23 cellular contexts compared by ENCODE assay signal in genomic region chr11:73230276-73230875, GRCh38. TPM values are rescaled to one million over a fixed set of nuclear protein-coding genes. Genes with fewer than 3 reads are reported as not detected.
DNase-seq lines count a peak whose midpoint lies in the region; ATAC-seq, FAIRE-seq and TF ChIP-seq lines count a peak whose summit lies in the region.
"Had no signal": no experiment of that assay in that cellular context is flagged by ENCODE, and none has a peak within 500 bp of the region (broad histone marks: within the 10 kb centered on the region; RNA-seq: fewer than 3 reads in every experiment).

No MANE protein-coding gene starts in this region.

- DNase-seq in heart left ventricle = peak in 2 of 5 donors; percentile 3 to 5
- DNase-seq in Right ventricle myocardium inferior (ENCODE audit: missing footprints) = no peak
- no peak for DNase-seq in K562 (ENCODE audit: extremely low read depth in 1 of 4, low spot score in 3 of 4)
- peak; percentile 66 for DNase-seq in osteoblast (ENCODE audit: insufficient read length, low spot score, missing footprints)
- DNase-seq in GF-D8 (lab: John Stamatoyannopoulos, UW) = no peak
- DNase-seq in DMS114 treated with DMSO at 0.1 percent for 48 hours (lab: John Stamatoyannopoulos, UW; ENCODE audit: unreplicated experiment) = no peak
- no peak for DNase-seq in Ammon's horn (ENCODE audit: low spot score)
- DNase-seq: activated CD4-positive, alpha-beta T cell treated with anti-CD3 and anti-CD28 coated beads, Interleukin-2, amount 50 U/mL, for 1 hour; COR-L47; Kasumi-1; NCI-H1694 treated with DMSO at 0.1 percent for 48 hours; NCI-H526 treated with DMSO at 0.1 percent for 48 hours; T-helper 2 cell had no signal

- H3K79me2 ChIP-seq in K562 (ENCODE audit: control insufficient read depth, insufficient read depth, low read length) = no peaks in the 10 kb centered on the region
- H3K79me2 ChIP-seq in osteoblast (ENCODE audit: insufficient read depth, low read length) = no peaks in the 10 kb centered on the region

- no peak for TF ChIP-seq EP300 in K562 (IDR thresholded peaks at IDR 0.05; ENCODE audit: low read length)

- FAIRE-seq in K562 (lab: Jason Lieb, UNC) = no peak
- FAIRE-seq: HTR-8/SVneo had no signal

- H3K4me1 ChIP-seq in heart left ventricle = peaks cover 0 to 54% (median 14%) of the 10 kb centered on the region in 12 donors
- peaks cover 0 to 12% of the 10 kb centered on the region in 2 experiments; a peak in 2 of 5 replicates for H3K4me1 ChIP-seq in K562 (replicated peaks in 1 of 2; ENCODE audit: control insufficient read depth in 2 of 2, insufficient read depth in 2 of 2, low read length in 2 of 2)
- H3K4me1 ChIP-seq in osteoblast (ENCODE audit: insufficient read depth, low read length) = no peaks in the 10 kb centered on the region
- H3K4me1 ChIP-seq: BE2C had no signal

- H3K27ac ChIP-seq in heart left ventricle (peak overlapping the region in 7 of 12 donors; percentile 30 to 64 (median 54)), K562 (ENCODE audit: extremely low read depth, low read depth, low read length) (no peak overlapping the region), osteoblast (ENCODE audit: low read depth, low read length) (no peak overlapping the region)
- H3K27ac ChIP-seq: epithelial cell of prostate, upper lobe of left lung had no signal

- H2AFZ ChIP-seq in K562 (ENCODE audit: low read depth, low read length) (no peak overlapping the region), osteoblast (ENCODE audit: low read length) (no peak overlapping the region)

- TF ChIP-seq POLR2A in heart left ventricle (IDR thresholded peaks at IDR 0.05) (no peak), K562 (conservative IDR thresholded peaks at IDR 0.05) (no peak)

- no peak for ATAC-seq in heart left ventricle
- ATAC-seq in Right ventricle myocardium inferior = no peak
- ATAC-seq in K562 = no peak
- no peak for ATAC-seq in GM18498 (IDR thresholded peaks at IDR 0.05; ENCODE audit: unreplicated experiment)
- ATAC-seq: activated T-helper 17 cell treated with anti-CD3 and anti-CD28 coated beads, Interleukin-2, amount 50 U/mL, for 72 hours had no signal

- H3K9ac ChIP-seq in K562 (ENCODE audit: insufficient read depth in 1 of 2, low read depth in 2 of 2, low read length in 2 of 2) = no peak overlapping the region

- H3K9me3 ChIP-seq in heart left ventricle = no peaks in the 10 kb centered on the region
- H3K9me3 ChIP-seq in K562 (replicated peaks; ENCODE audit: control insufficient read depth, insufficient read depth, low read depth, low read length) = no peaks in the 10 kb centered on the region
- no peaks in the 10 kb centered on the region for H3K9me3 ChIP-seq in osteoblast (ENCODE audit: low read depth, low read length)
- H3K9me3 ChIP-seq: BE2C, upper lobe of left lung had no signal

- H3K4me3 ChIP-seq in heart left ventricle (no peak overlapping the region), K562 (no peak overlapping the region), osteoblast (ENCODE audit: insufficient read depth, low read length) (no peak overlapping the region)
- H3K4me3 ChIP-seq: upper lobe of left lung had no signal

- 91 to 95% (median 93%) methylated on average over 8 of the region's 8 CpGs for WGBS in heart left ventricle, 4 donors
- 7% methylated on average over 8 of the region's 8 CpGs for WGBS in K562 (ENCODE audit: insufficient coverage, low coverage, missing lambda C conversion rate)

- CTCF ChIA-PET in K562 (lab: Yijun Ruan, JAX; ENCODE audit: low intra/inter-chr PET ratio) = interaction anchor here (0.7 kb wide), 1 partner anchor 1865 kb away, joined by 3 read pairs; no protein-coding TSS in a partner anchor

- H3K27me3 ChIP-seq in heart left ventricle (no peaks in the 10 kb centered on the region), K562 (ENCODE audit: control insufficient read depth in 2 of 2, insufficient read depth in 2 of 2, low read length in 2 of 2) (peaks cover 8 to 69% of the 10 kb centered on the region in 2 experiments; a peak in 4 of 5 replicates), osteoblast (ENCODE audit: insufficient read depth, low read length) (no peaks in the 10 kb centered on the region)
- H3K27me3 ChIP-seq: BE2C, upper lobe of left lung had no signal

- H3K9me1 ChIP-seq in K562 (ENCODE audit: control insufficient read depth, insufficient read depth, low read length) = no peaks in the 10 kb centered on the region

- TF ChIP-seq CTCF in heart left ventricle (IDR thresholded peaks at IDR 0.05) = no peak
- TF ChIP-seq CTCF in K562 (IDR thresholded peaks at IDR 0.05 in 2 of 3, conservative IDR thresholded peaks at IDR 0.05 in 1 of 3; ENCODE audit: insufficient read depth in 2 of 3, low read depth in 1 of 3, low read length in 3 of 3) = no peak
- TF ChIP-seq CTCF in osteoblast (IDR thresholded peaks at IDR 0.05; ENCODE audit: extremely low read depth, low read depth, low read length) = no peak

- POLR2A ChIA-PET in K562 (lab: Yijun Ruan, JAX) = interaction anchor here (0.5 kb wide), 1 partner anchor 484 kb away, joined by 4 read pairs; no protein-coding TSS in a partner anchor

- intact Hi-C loops in heart left ventricle (cut with DNase I) = no loop called here
- intact Hi-C loops in Right ventricle myocardium inferior (cut with DNase I) = no loop called here
- intact Hi-C loops in K562 (cut with micrococcal nuclease) = no loop called here

- H3K36me3 ChIP-seq in heart left ventricle (peaks cover 0 to 11% (median 0%) of the 10 kb centered on the region in 9 donors), K562 (ENCODE audit: control insufficient read depth, insufficient read depth, low read length) (no peaks in the 10 kb centered on the region), osteoblast (ENCODE audit: insufficient read depth, low read length) (no peaks in the 10 kb centered on the region)
- H3K36me3 ChIP-seq: BE2C had no signal

- H3K4me2 ChIP-seq in K562 (ENCODE audit: insufficient read depth, low read length) (no peak overlapping the region), osteoblast (ENCODE audit: insufficient read depth, low read length) (no peak overlapping the region)

- no peak for TF ChIP-seq RAD21 in K562 (CRISPR knock-in tag; conservative IDR thresholded peaks at IDR 0.05 in 1 of 2, IDR thresholded peaks at IDR 0.05 in 1 of 2)

- BruUV-seq in K562 (replicated peaks; lab: Mats Ljungman, UMichigan) = no TSS peak

- in situ Hi-C loops in K562 (cut with MboI) = no loop called here

- H4K20me1 ChIP-seq in K562 (replicated peaks; ENCODE audit: control insufficient read depth, insufficient read depth, low read length) (peaks cover 4% of the 10 kb centered on the region; the same call in 1 of the 2 replicates), osteoblast (ENCODE audit: insufficient read depth, low read length) (no peaks in the 10 kb centered on the region)

TF ChIP-seq in K562, 482 proteins besides CTCF, POLR2A, EP300 and RAD21 (continues in another document):
- no peak for TF ChIP-seq USF2 (CRISPR knock-in tag; IDR thresholded peaks at IDR 0.05)

RNA-seq across cellular contexts. Expression of gene P2RY2, which starts 12.3 kb away (rescaled TPM):
- total RNA-seq in heart left ventricle (10 to 100 TPM; 10.2 to 28.3 (median 14.7) TPM), Right ventricle myocardium inferior (20.0 TPM), K562 (2014; rRNA removed) (not detected in 2 replicates), K562 (2014; rRNA removed; fragmentation: Illumina TruSeq; extraction: Trizol) (not detected in 2 replicates), K562 (2015; rRNA removed; fragmentation: Illumina TruSeq; extraction: Trizol) (not detected in 2 replicates), K562 (2021) (not detected in 2 replicates), osteoblast (0.36 and 0.59 TPM in 2 replicates)
- polyA plus RNA-seq in heart left ventricle (10 to 100 TPM in 1 of 2 donors, 1 to 10 TPM in 1; 8.5 to 20.0 TPM), K562 (2011; rRNA removed) (not detected in 2 replicates), K562 (2014; fragmentation: Illumina TruSeq; extraction: Trizol) (not detected in 2 replicates), K562 (2014; fragmentation: Nextera tagmentation; extraction: Ambion mirVana) (not detected), K562 (2014; rRNA removed) (not detected in 2 replicates)
- total RNA-seq in K562 (2011; cell fraction: chromatin; rRNA removed; ENCODE audit: low replicate concordance) = not detected in 2 replicates
- total RNA-seq in K562 (2011; cell fraction: nucleolus; rRNA removed) = not detected in 2 replicates
- not detected in 2 replicates for total RNA-seq in K562 (2011; cell fraction: nucleoplasm; rRNA removed)
- polyA plus RNA-seq in K562 (2011; cell fraction: cytosol; rRNA removed) = not detected in 2 replicates
- polyA plus RNA-seq in K562 (2011; cell fraction: nucleus; rRNA removed) = not detected in 2 replicates
- not detected in 2 replicates for polyA plus RNA-seq in K562 (2012)
- polyA minus RNA-seq in K562 (2011; rRNA and poly(A)+ RNA removed) = not detected in 2 replicates
- polyA minus RNA-seq in K562 (2011; cell fraction: cytosol; rRNA and poly(A)+ RNA removed) = not detected in 2 replicates
- polyA minus RNA-seq in K562 (2011; cell fraction: nucleus; rRNA and poly(A)+ RNA removed) = not detected in 2 replicates
- total RNA-seq: A673; activated naive CD8-positive, alpha-beta T cell treated with anti-CD3 and anti-CD28 coated beads, Interleukin-2, amount 10 ng/mL, durations not matched to agents 7 days and 5 days; activated T-helper 17 cell treated with anti-CD3 and anti-CD28 coated beads, Interleukin-2, amount 50 U/mL, for 72 hours had no signal
- polyA plus RNA-seq: neural cell had no signal

RNA-seq across cellular contexts. Expression of gene P2RY6, which starts 41.8 kb away (rescaled TPM):
- total RNA-seq in heart left ventricle (10 to 100 TPM in 1 of 9 donors, 1 to 10 TPM in 7, under 1 TPM in 1; 0.56 to 17.7 (median 2.0) TPM), Right ventricle myocardium inferior (2.8 TPM), K562 (2014; rRNA removed) (not detected in 2 replicates), K562 (2014; rRNA removed; fragmentation: Illumina TruSeq; extraction: Trizol) (not detected in 2 replicates), K562 (2015; rRNA removed; fragmentation: Illumina TruSeq; extraction: Trizol) (not detected in 2 replicates), K562 (2021) (not detected in 2 replicates), osteoblast (0.72 and 1.8 TPM in 2 replicates)
- polyA plus RNA-seq in heart left ventricle (1 to 10 TPM; 1.2 to 2.3 TPM), K562 (2011; rRNA removed) (not detected in 2 replicates), K562 (2014; fragmentation: Illumina TruSeq; extraction: Trizol) (not detected in 2 replicates), K562 (2014; fragmentation: Nextera tagmentation; extraction: Ambion mirVana) (not detected), K562 (2014; rRNA removed) (not detected in 2 replicates)
- total RNA-seq in K562 (2011; cell fraction: chromatin; rRNA removed; ENCODE audit: low replicate concordance) = not detected in 2 replicates
- not detected in 2 replicates for total RNA-seq in K562 (2011; cell fraction: nucleolus; rRNA removed)
- total RNA-seq in K562 (2011; cell fraction: nucleoplasm; rRNA removed) = not detected in 2 replicates
- polyA plus RNA-seq in K562 (2011; cell fraction: cytosol; rRNA removed) = not detected in 2 replicates
- not detected in 2 replicates for polyA plus RNA-seq in K562 (2011; cell fraction: nucleus; rRNA removed)
- polyA plus RNA-seq in K562 (2012) = not detected in 2 replicates
- polyA minus RNA-seq in K562 (2011; rRNA and poly(A)+ RNA removed) = not detected in 2 replicates
- not detected in 2 replicates for polyA minus RNA-seq in K562 (2011; cell fraction: cytosol; rRNA and poly(A)+ RNA removed)
- not detected in 2 replicates for polyA minus RNA-seq in K562 (2011; cell fraction: nucleus; rRNA and poly(A)+ RNA removed)
- total RNA-seq: activated T-helper 17 cell treated with anti-CD3 and anti-CD28 coated beads, Interleukin-2, amount 50 U/mL, for 72 hours; H9 had no signal
- polyA plus RNA-seq: neural cell had no signal

Comparison
In these comparisons a context has a peak if more than half of its experiments do, and no peak if none do; other contexts are left out.
1. H3K27ac ChIP-seq: peak in heart left ventricle (7 of 12); none in K562 (single experiment) and osteoblast (single experiment).